ENCODE assay signal across 15 cellular contexts in the genomic region with DNA sequence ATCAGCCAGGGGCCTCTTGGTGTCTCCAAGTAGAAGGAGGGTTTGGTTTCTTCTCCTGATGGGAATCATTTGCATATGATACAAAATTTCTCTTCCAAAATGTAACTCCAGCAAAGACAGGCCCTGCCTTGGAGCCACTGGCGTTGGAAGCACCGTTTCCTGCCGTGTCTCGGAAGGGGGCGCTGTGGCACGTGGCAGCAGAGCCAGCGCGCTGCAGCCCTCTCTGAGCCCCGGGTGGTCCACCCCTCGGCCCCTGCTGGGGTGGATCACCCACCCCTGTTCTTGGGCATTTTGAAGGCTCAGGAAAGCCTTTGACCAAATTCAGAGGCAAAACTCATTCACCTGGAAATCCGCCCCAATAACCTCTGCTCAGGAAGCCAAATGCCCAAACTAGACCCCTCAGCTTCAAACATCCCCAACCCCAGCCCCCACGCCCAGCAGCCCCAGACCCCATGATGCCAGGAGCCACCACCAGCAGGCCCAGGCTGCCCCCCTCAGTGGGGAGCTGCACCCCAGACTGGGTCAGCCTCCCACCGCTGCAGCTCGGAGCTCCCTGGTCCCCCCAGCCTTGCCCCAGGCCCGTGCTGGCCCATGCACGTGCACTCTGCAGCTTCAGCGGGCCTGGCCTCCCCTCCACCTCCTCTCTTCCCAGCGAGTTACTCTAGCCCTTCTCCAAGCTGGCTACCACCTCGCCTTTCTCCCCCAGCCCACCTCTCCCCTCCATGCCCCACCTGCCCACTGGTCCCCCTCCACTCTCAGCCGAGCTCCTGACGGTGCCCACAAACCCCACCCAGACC. TPM values are rescaled to one million over a fixed set of nuclear protein-coding genes. Genes with fewer than 3 reads are reported as not detected.
DNase-seq lines count a peak whose midpoint lies in the region; ATAC-seq and TF ChIP-seq lines count a peak whose summit lies in the region.
"Had no signal": no experiment of that assay in that cellular context is flagged by ENCODE, and none has a peak within 500 bp of the region (broad histone marks: within the 10 kb centered on the region; RNA-seq: fewer than 3 reads in every experiment).

No MANE protein-coding gene starts in this region.

- H3K36me3 ChIP-seq in BJ (ENCODE audit: control insufficient read depth, insufficient read depth, low read length): no peaks in the 10 kb centered on the region
- H3K36me3 ChIP-seq in WERI-Rb-1: no peaks in the 10 kb centered on the region
- no peaks in the 10 kb centered on the region for H3K36me3 ChIP-seq in lower lobe of right lung
- H3K36me3 ChIP-seq: HAP-1 had no signal

- H3K4me1 ChIP-seq in lower lobe of right lung: no peaks in the 10 kb centered on the region
- H3K4me1 ChIP-seq: HAP-1 had no signal

- intact Hi-C loops in lower lobe of right lung (cut with DNase I): no loop called here

- POLR2A ChIA-PET in BJ (lab: Charles Lee): no interaction called here

- DNase-seq in BJ (ENCODE audit: low read depth): no peak
- DNase-seq in HFF-Myc (ENCODE audit: extremely low read depth, low read depth): no peak
- DNase-seq in WERI-Rb-1: no peak
- peak; percentile 29 for DNase-seq in lower lobe of right lung
- no peak for DNase-seq in nucleus accumbens (lab: John Stamatoyannopoulos, UW)
- no peak for DNase-seq in NCI-H2227 treated with DMSO at 0.1 percent for 48 hours (lab: John Stamatoyannopoulos, UW)
- DNase-seq: activated CD4-positive, alpha-beta T cell treated with anti-CD3 and anti-CD28 coated beads, Interleukin-2, amount 10 ng/mL, durations not matched to agents 7 days and 5 days; immature natural killer cell; NCI-H1436; NCI-H524 treated with DMSO at 0.1 percent for 48 hours; T1000 had no signal

- H3K9me3 ChIP-seq in WERI-Rb-1 (ENCODE audit: severe bottlenecking) (peaks cover 19% of the 10 kb centered on the region), lower lobe of right lung (peaks cover 21% of the 10 kb centered on the region)
- H3K9me3 ChIP-seq: HAP-1 had no signal

- CTCF ChIA-PET in BJ (lab: Yijun Ruan, JAX): no interaction called here

- no peak for ATAC-seq in lower lobe of right lung
- ATAC-seq in HG03342 (IDR thresholded peaks at IDR 0.05; ENCODE audit: unreplicated experiment): no peak
- ATAC-seq in HG03460 (IDR thresholded peaks at IDR 0.05; ENCODE audit: unreplicated experiment): no peak
- ATAC-seq: stimulated activated effector memory CD8-positive, alpha-beta T cell treated with anti-CD3 and anti-CD28 coated beads, Interleukin-12 subunit alpha, Interleukin-12 subunit beta, amount 100 ng/mL, for 72 hours had no signal

- TF ChIP-seq CTCF in BJ (IDR thresholded peaks at IDR 0.05; ENCODE audit: insufficient read depth, low read depth, low read length): 0 out of 2 replicates have a peak, but pooled peaks have one; percentile 9
- peak; percentile 9 for TF ChIP-seq CTCF in HFF-Myc (IDR thresholded peaks at IDR 0.05; ENCODE audit: low read depth, low read length, missing control alignments)
- peak; percentile 49; the same call in 1 of the 2 replicates for TF ChIP-seq CTCF in WERI-Rb-1 (IDR thresholded peaks at IDR 0.05; ENCODE audit: low read depth, low read length)
- TF ChIP-seq CTCF in lower lobe of right lung (IDR thresholded peaks at IDR 0.05): no peak

- H3K27ac ChIP-seq in WERI-Rb-1 (peak overlapping the region; percentile 52), lower lobe of right lung (no peak overlapping the region)

- no peaks in the 10 kb centered on the region; the same call in 1 of the 2 replicates for H3K27me3 ChIP-seq in BJ (ENCODE audit: control insufficient read depth, insufficient read depth, low read length)
- H3K27me3 ChIP-seq in WERI-Rb-1 (ENCODE audit: insufficient read depth, low read depth, severe bottlenecking): no peaks in the 10 kb centered on the region
- H3K27me3 ChIP-seq in lower lobe of right lung (ENCODE audit: low read depth): peaks cover 20% of the 10 kb centered on the region

- H3K4me3 ChIP-seq in BJ (ENCODE audit: low read depth, low read length) (no peak overlapping the region), HFF-Myc (replicated peaks; ENCODE audit: low read depth, low read length) (no peak overlapping the region), WERI-Rb-1 (ENCODE audit: low read depth, low read length) (no peak overlapping the region), lower lobe of right lung (no peak overlapping the region)
- H3K4me3 ChIP-seq: HAP-1 had no signal

RNA-seq across cellular contexts. Expression of a gene that starts 29.5 kb away (rescaled TPM):
- polyA plus RNA-seq in BJ (2011; rRNA removed): 0.99 and 1.7 TPM in 2 replicates
- 0.87 and 0.90 TPM in 2 replicates for polyA minus RNA-seq in BJ (2011; rRNA and poly(A)+ RNA removed)
- total RNA-seq in lower lobe of right lung: 1.4 TPM
